ENCODE assay signal across 20 cellular contexts in the genomic region with DNA sequence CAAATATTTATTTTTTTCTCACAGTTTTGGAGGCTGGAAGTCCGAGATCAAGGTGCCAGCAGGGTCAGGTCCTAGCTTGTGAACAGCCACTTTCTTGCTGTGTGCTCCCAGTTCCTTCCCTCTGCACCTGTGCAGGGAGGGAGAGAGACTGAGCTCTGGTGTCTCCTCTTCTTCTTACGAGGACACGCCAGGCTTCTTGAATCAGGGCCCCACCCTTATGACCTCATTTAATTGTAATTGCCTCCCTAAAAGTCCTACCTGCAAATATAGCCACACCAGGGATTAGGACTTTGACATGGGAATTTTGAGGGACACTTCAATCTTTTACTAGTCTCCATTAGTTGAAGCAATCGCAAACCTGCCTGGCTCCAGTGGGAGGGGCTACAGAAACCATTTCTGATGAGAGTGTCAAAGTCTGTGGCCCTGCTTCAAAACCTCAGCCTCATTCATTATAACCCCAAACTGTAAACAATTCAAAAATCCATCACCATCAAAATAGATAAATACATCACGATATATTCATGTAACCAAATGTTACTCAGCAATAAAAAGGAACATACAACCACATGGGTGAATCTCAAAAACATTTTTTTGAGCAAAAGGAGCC. TPM values are rescaled to one million over a fixed set of nuclear protein-coding genes. Genes with fewer than 3 reads are reported as not detected.
DNase-seq lines count a peak whose midpoint lies in the region; ATAC-seq and TF ChIP-seq lines count a peak whose summit lies in the region.
"Had no signal": no experiment of that assay in that cellular context is flagged by ENCODE, and none has a peak within 500 bp of the region (broad histone marks: within the 10 kb centered on the region; RNA-seq: fewer than 3 reads in every experiment).

No MANE protein-coding gene starts in this region.

- H3K27me3 ChIP-seq in gastroesophageal sphincter (no peaks in the 10 kb centered on the region), upper lobe of left lung (no peaks in the 10 kb centered on the region)
- H3K27me3 ChIP-seq: MG63 had no signal

- intact Hi-C loops in natural killer cell (cut with micrococcal nuclease), result loop anchor here (1.0 to 5.0 kb wide), 2 partner anchors 8 to 537 kb away; no protein-coding TSS in a partner anchor

- H3K4me3 ChIP-seq in epithelial cell of esophagus (ENCODE audit: low read length), result no peak overlapping the region
- no peak overlapping the region for H3K4me3 ChIP-seq in gastroesophageal sphincter
- no peak overlapping the region for H3K4me3 ChIP-seq in upper lobe of left lung
- H3K4me3 ChIP-seq: A549, MG63 had no signal

- WGBS in gastroesophageal sphincter (ENCODE audit: low coverage in 1 of 2), 2 donors, result 67 to 76% methylated on average over 1 to 5 of the region's 5 CpGs
- 76 to 78% methylated on average over 5 of the region's 5 CpGs for WGBS in upper lobe of left lung, 2 donors

- no peak overlapping the region for H3K4me3 Mint-ChIP-seq in natural killer cell
- H3K4me3 Mint-ChIP-seq: B cell had no signal

- H3K36me3 Mint-ChIP-seq in natural killer cell, result no peaks in the 10 kb centered on the region

- H3K9me3 Mint-ChIP-seq in natural killer cell, result no peaks in the 10 kb centered on the region

- H3K27ac ChIP-seq in gastroesophageal sphincter (no peak overlapping the region), upper lobe of left lung (no peak overlapping the region)
- H3K27ac ChIP-seq: A549 had no signal

- peak; percentile 51 for DNase-seq in LoVo (ENCODE audit: low spot score)
- DNase-seq in epithelial cell of esophagus (ENCODE audit: low read depth), result peak; percentile 47
- DNase-seq in natural killer cell, result no peak
- no peak for DNase-seq in activated T-cell treated with anti-CD3 and anti-CD28 coated beads, Interleukin-2, amount 50 U/mL, for 1 hour
- no peak for DNase-seq in upper lobe of left lung
- DNase-seq: COR-L47, DMS153, Kasumi-1, MG63, NCI-H1417, NCI-H1694 treated with DMSO at 0.1 percent for 48 hours, NCI-H2081 treated with DMSO at 0.1 percent for 48 hours, NCI-H446, NCI-H526, OCI-M1, Right ventricle myocardium superior had no signal

- H3K4me1 Mint-ChIP-seq in natural killer cell, result peaks cover 24 to 36% of the 10 kb centered on the region in 2 donors

- no peaks in the 10 kb centered on the region for H3K9me3 ChIP-seq in gastroesophageal sphincter
- no peaks in the 10 kb centered on the region for H3K9me3 ChIP-seq in upper lobe of left lung
- H3K9me3 ChIP-seq: A549, MG63 had no signal

- peaks cover 45 to 55% of the 10 kb centered on the region in 2 donors for H3K27me3 Mint-ChIP-seq in natural killer cell (ENCODE audit: low read depth in 2 of 2)

- TF ChIP-seq CTCF in epithelial cell of esophagus (IDR thresholded peaks at IDR 0.05; ENCODE audit: insufficient read depth, low read depth, low read length, missing control alignments) (no peak), natural killer cell (IDR thresholded peaks at IDR 0.05) (no peak), gastroesophageal sphincter (IDR thresholded peaks at IDR 0.05) (no peak), upper lobe of left lung (IDR thresholded peaks at IDR 0.05) (no peak)

- H3K4me1 ChIP-seq in gastroesophageal sphincter, result no peaks in the 10 kb centered on the region
- peaks cover 0 to 6% (median 0%) of the 10 kb centered on the region in 4 donors for H3K4me1 ChIP-seq in upper lobe of left lung

- ATAC-seq in natural killer cell (peak; percentile 59 to 82 (median 82)), gastroesophageal sphincter (no peak), HG02642 (IDR thresholded peaks at IDR 0.05; ENCODE audit: poor library complexity, unreplicated experiment) (no peak), upper lobe of left lung (ENCODE audit: low FRiP score in 2 of 2) (no peak)
- ATAC-seq: A549 had no signal

- no peak for TF ChIP-seq POLR2A in gastroesophageal sphincter (IDR thresholded peaks at IDR 0.05)
- TF ChIP-seq POLR2A in upper lobe of left lung (IDR thresholded peaks at IDR 0.05), result no peak

- peak overlapping the region in 1 of 2 donors; percentile 57 for H3K27ac Mint-ChIP-seq in natural killer cell
- H3K27ac Mint-ChIP-seq: B cell had no signal

- TF ChIP-seq EP300 in gastroesophageal sphincter (IDR thresholded peaks at IDR 0.05), result no peak
- TF ChIP-seq EP300 in upper lobe of left lung (IDR thresholded peaks at IDR 0.05), result no peak

- H3K36me3 ChIP-seq in gastroesophageal sphincter (no peaks in the 10 kb centered on the region), upper lobe of left lung (no peaks in the 10 kb centered on the region)
- H3K36me3 ChIP-seq: MG63 had no signal

RNA-seq across cellular contexts. Expression of a gene that starts 18.2 kb away (rescaled TPM):
- total RNA-seq in natural killer cell, result 10 to 100 TPM; 24.5 to 28.4 (median 26.5) TPM
- 10 to 100 TPM; 27.4 to 36.2 (median 28.3) TPM for total RNA-seq in gastroesophageal sphincter
- 10 to 100 TPM; 18.4 to 49.7 (median 38.2) TPM for total RNA-seq in upper lobe of left lung

RNA-seq across cellular contexts. Expression of a gene that starts 45.5 kb away (rescaled TPM):
- total RNA-seq in natural killer cell (100 to 1,000 TPM; 110 to 115 (median 112) TPM), gastroesophageal sphincter (10 to 100 TPM; 13.0 to 30.6 (median 19.6) TPM), upper lobe of left lung (100 to 1,000 TPM in 1 of 6 donors, 10 to 100 TPM in 5; 31.9 to 119 (median 54.0) TPM)

Comparison
In these comparisons a context has a peak if more than half of its experiments do, and no peak if none do; other contexts are left out.
1. DNase-seq: peak in LoVo (single experiment) and epithelial cell of esophagus (single experiment); none in natural killer cell (single experiment), activated T-cell treated with anti-CD3 and anti-CD28 coated beads, Interleukin-2, amount 50 U/mL, for 1 hour (single experiment) and upper lobe of left lung (0 of 2).
2. ATAC-seq: peak in natural killer cell (3 of 3); none in gastroesophageal sphincter (single experiment), HG02642 (single experiment) and upper lobe of left lung (0 of 2).